13 cellular contexts compared by ENCODE assay signal in the genomic region with DNA sequence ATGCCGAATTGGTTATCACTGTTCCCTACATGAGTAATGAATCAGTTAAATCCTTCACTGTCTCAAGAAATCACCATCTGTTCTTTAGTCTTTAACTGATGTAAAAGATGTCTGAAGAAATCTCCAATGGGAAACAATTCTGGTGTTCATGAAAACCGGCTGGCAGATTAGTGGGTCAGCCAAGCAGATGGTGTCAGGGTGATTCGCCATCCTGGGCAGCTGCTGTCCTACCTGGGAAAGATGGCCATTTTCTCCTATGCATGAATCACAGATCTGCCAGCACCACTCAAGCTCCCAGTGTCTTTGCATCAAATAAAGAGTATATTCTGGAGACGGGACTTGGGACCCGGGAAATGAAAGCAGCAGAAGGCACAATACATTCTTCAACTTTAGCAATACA.
"Had no signal": no experiment of that assay in that cellular context is flagged by ENCODE, and none has a peak within 500 bp of the region (broad histone marks: within the 10 kb centered on the region; RNA-seq: fewer than 3 reads in every experiment).

No MANE protein-coding gene starts in this region.

- H3K27me3 ChIP-seq: cardiac muscle cell, esophagus muscularis mucosa, tibial artery, vagina had no signal

- H3K4me1 ChIP-seq: esophagus muscularis mucosa, tibial artery, vagina had no signal

- H3K27me3 Mint-ChIP-seq: stimulated activated naive B cell treated with anti-CD40 and anti-IgM and Interleukin-4, amounts not matched to agents 10 μg/mL and 1 μg/mL and 100 μg/mL, for 72 hours had no signal

- H3K4me3 ChIP-seq: cardiac muscle cell, esophagus muscularis mucosa, tibial artery, vagina had no signal

- H3K27ac Mint-ChIP-seq: natural killer cell; stimulated activated naive B cell treated with anti-CD40 and anti-IgM and Interleukin-4, amounts not matched to agents 10 μg/mL and 1 μg/mL and 100 μg/mL, for 72 hours had no signal

- ATAC-seq: natural killer cell; stimulated activated naive B cell treated with anti-CD40 and anti-IgM and Interleukin-4, amounts not matched to agents 10 μg/mL and 1 μg/mL and 100 μg/mL, for 72 hours had no signal

- H3K36me3 Mint-ChIP-seq: natural killer cell; stimulated activated naive B cell treated with anti-CD40 and anti-IgM and Interleukin-4, amounts not matched to agents 10 μg/mL and 1 μg/mL and 100 μg/mL, for 72 hours had no signal

- H3K4me1 Mint-ChIP-seq: natural killer cell; stimulated activated naive B cell treated with anti-CD40 and anti-IgM and Interleukin-4, amounts not matched to agents 10 μg/mL and 1 μg/mL and 100 μg/mL, for 72 hours had no signal

- H3K9me3 ChIP-seq: esophagus muscularis mucosa, tibial artery, vagina had no signal

- H3K9me3 Mint-ChIP-seq: stimulated activated naive B cell treated with anti-CD40 and anti-IgM and Interleukin-4, amounts not matched to agents 10 μg/mL and 1 μg/mL and 100 μg/mL, for 72 hours had no signal

- H3K36me3 ChIP-seq: cardiac muscle cell, esophagus muscularis mucosa, tibial artery, vagina had no signal

- H3K4me3 Mint-ChIP-seq: natural killer cell; stimulated activated naive B cell treated with anti-CD40 and anti-IgM and Interleukin-4, amounts not matched to agents 10 μg/mL and 1 μg/mL and 100 μg/mL, for 72 hours had no signal

- H3K27ac ChIP-seq: cardiac muscle cell, esophagus muscularis mucosa, tibial artery, vagina had no signal

- FAIRE-seq: colon had no signal

- DNase-seq: activated CD4-positive, alpha-beta T cell treated with anti-CD3 and anti-CD28 coated beads, Interleukin-2, amount 50 U/mL, for 4 hours; activated CD4-positive, CD25-positive, alpha-beta regulatory T cell treated with anti-CD3 and anti-CD28 coated beads, Interleukin-2, amount 50 U/mL, for 72 hours; activated naive CD4-positive, alpha-beta T cell treated with anti-CD3 and anti-CD28 coated beads, Interleukin-2, amount 50 U/mL, for 16 hours; kidney glomerular epithelial cell; mesendoderm; natural killer cell; stimulated activated CD4-positive, alpha-beta T cell treated with anti-CD3 and anti-CD28 coated beads, Interleukin-2, amount 100 ng/mL, for 48 hours; stimulated activated naive B cell treated with anti-CD40 and anti-IgM and Interleukin-4, amounts not matched to agents 10 μg/mL and 1 μg/mL and 100 μg/mL, for 72 hours; tibial artery had no signal
